17 cellular contexts compared by ENCODE assay signal in the genomic region with DNA sequence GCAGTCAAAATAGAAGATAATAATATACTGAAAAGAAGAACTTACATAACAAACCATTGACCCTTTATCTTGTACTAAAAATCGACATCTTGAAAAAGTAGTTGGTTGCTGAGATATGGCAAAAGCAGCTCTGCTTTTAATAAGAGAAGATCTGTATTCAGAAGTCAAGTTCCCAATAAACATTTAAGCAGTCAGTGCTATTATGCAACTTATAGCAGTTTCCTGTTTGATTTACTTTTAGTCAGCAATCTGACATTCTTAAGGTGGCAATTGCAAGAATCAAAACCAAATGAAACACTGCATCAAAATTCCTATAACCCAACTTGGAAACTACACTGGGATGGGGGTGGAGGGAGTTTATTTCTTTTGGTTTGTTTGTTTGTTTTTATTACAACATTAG.
DNase-seq lines count a peak whose midpoint lies in the region; ATAC-seq and TF ChIP-seq lines count a peak whose summit lies in the region.
"Had no signal": no experiment of that assay in that cellular context is flagged by ENCODE, and none has a peak within 500 bp of the region (broad histone marks: within the 10 kb centered on the region; RNA-seq: fewer than 3 reads in every experiment).

No MANE protein-coding gene starts in this region.

- no peaks in the 10 kb centered on the region for H3K27me3 ChIP-seq in CD4-positive, alpha-beta T cell (ENCODE audit: control insufficient read depth, insufficient read depth, low read length)
- H3K27me3 ChIP-seq: BLaER1 treated with 17β-estradiol and CSF1 and Interleukin-3, amounts not matched to agents 10 nM and 100 nM; neutrophil; right lobe of liver; testis had no signal

- ATAC-seq in CD4-positive, alpha-beta T cell (ENCODE audit: poor library complexity) = no peak
- no peak for ATAC-seq in activated naive CD8-positive, alpha-beta T cell treated with anti-CD3 and anti-CD28 coated beads, Interleukin-2, amount 50 U/mL, for 24 hours
- no peak for ATAC-seq in GM21619 (IDR thresholded peaks at IDR 0.05; ENCODE audit: unreplicated experiment)
- ATAC-seq: WTC11 had no signal

- peak overlapping the region; percentile 78 for H3K27ac Mint-ChIP-seq in CD4-positive, alpha-beta T cell
- H3K27ac Mint-ChIP-seq in activated naive CD8-positive, alpha-beta T cell treated with anti-CD3 and anti-CD28 coated beads, Interleukin-2, amount 50 U/mL, for 24 hours = peak overlapping the region; percentile 100
- H3K27ac Mint-ChIP-seq: WTC11 had no signal

- peaks cover 67% of the 10 kb centered on the region for H3K4me1 Mint-ChIP-seq in CD4-positive, alpha-beta T cell (ENCODE audit: low read depth)
- H3K4me1 Mint-ChIP-seq in activated naive CD8-positive, alpha-beta T cell treated with anti-CD3 and anti-CD28 coated beads, Interleukin-2, amount 50 U/mL, for 24 hours = peaks cover 80% of the 10 kb centered on the region
- H3K4me1 Mint-ChIP-seq: WTC11 had no signal

- no peaks in the 10 kb centered on the region for H3K27me3 Mint-ChIP-seq in CD4-positive, alpha-beta T cell
- H3K27me3 Mint-ChIP-seq in activated naive CD8-positive, alpha-beta T cell treated with anti-CD3 and anti-CD28 coated beads, Interleukin-2, amount 50 U/mL, for 24 hours = no peaks in the 10 kb centered on the region

- no peaks in the 10 kb centered on the region for H3K9me3 ChIP-seq in CD4-positive, alpha-beta T cell (ENCODE audit: control insufficient read depth, low read length)
- H3K9me3 ChIP-seq: BLaER1 treated with 17β-estradiol and CSF1 and Interleukin-3, amounts not matched to agents 10 nM and 100 nM; neutrophil; right lobe of liver; testis had no signal

- peaks cover 45% of the 10 kb centered on the region for H3K36me3 Mint-ChIP-seq in CD4-positive, alpha-beta T cell (ENCODE audit: low read depth)
- peaks cover 26% of the 10 kb centered on the region for H3K36me3 Mint-ChIP-seq in activated naive CD8-positive, alpha-beta T cell treated with anti-CD3 and anti-CD28 coated beads, Interleukin-2, amount 50 U/mL, for 24 hours (ENCODE audit: low read depth)

- H3K4me3 Mint-ChIP-seq in CD4-positive, alpha-beta T cell = peak overlapping the region; percentile 79
- H3K4me3 Mint-ChIP-seq in activated naive CD8-positive, alpha-beta T cell treated with anti-CD3 and anti-CD28 coated beads, Interleukin-2, amount 50 U/mL, for 24 hours = no peak overlapping the region
- H3K4me3 Mint-ChIP-seq: WTC11 had no signal

- intact Hi-C loops in CD4-positive, alpha-beta T cell (cut with DNase I, micrococcal nuclease) = loop anchor here in 1 of 2 experiments (5.0 kb wide), 1 partner anchor 41 kb away; no protein-coding TSS in a partner anchor

- no peak for DNase-seq in CD4-positive, alpha-beta T cell
- peak; percentile 51 for DNase-seq in HCEC 1CT
- no peak for DNase-seq in activated naive CD8-positive, alpha-beta T cell treated with anti-CD3 and anti-CD28 coated beads, Interleukin-2, amount 50 U/mL, for 24 hours
- peak; percentile 56 for DNase-seq in iris pigment epithelial cell (ENCODE audit: low read depth)
- no peak for DNase-seq in SIG-M5 (lab: John Stamatoyannopoulos, UW)
- no peak for DNase-seq in activated naive CD4-positive, alpha-beta T cell treated with Interleukin-2 at 50 U/mL for 16 hours
- DNase-seq: amniotic stem cell, head of caudate nucleus, kidney, NCI-H2081, right lobe of liver, SW 1271, testis had no signal

- CTCF ChIA-PET in CD4-positive, alpha-beta T cell (lab: Charles Lee) = interaction anchor here (1.4 to 1.7 kb wide), 2 partner anchors 10 to 42 kb away, joined by 3 to 5 read pairs; no protein-coding TSS in a partner anchor

- TF ChIP-seq CTCF in CD4-positive, alpha-beta T cell (IDR thresholded peaks at IDR 0.05) = no peak

- H3K27ac ChIP-seq in CD4-positive, alpha-beta T cell (ENCODE audit: low read depth, low read length) = no peak overlapping the region
- H3K27ac ChIP-seq: neutrophil, right lobe of liver, testis had no signal

- no peaks in the 10 kb centered on the region for H3K9me3 Mint-ChIP-seq in CD4-positive, alpha-beta T cell
- peaks cover 3% of the 10 kb centered on the region for H3K9me3 Mint-ChIP-seq in activated naive CD8-positive, alpha-beta T cell treated with anti-CD3 and anti-CD28 coated beads, Interleukin-2, amount 50 U/mL, for 24 hours
- H3K9me3 Mint-ChIP-seq: WTC11 had no signal

- POLR2A ChIA-PET in CD4-positive, alpha-beta T cell (lab: Charles Lee) = interaction anchor here (1.0 to 11.8 kb wide), 3 partner anchors 10 to 1551 kb away, joined by 3 to 131 read pairs (median 3); no protein-coding TSS in a partner anchor

Comparison
In these comparisons a context has a peak if more than half of its experiments do, and no peak if none do; other contexts are left out.
1. DNase-seq: peak in HCEC 1CT (single experiment) and iris pigment epithelial cell (single experiment); none in CD4-positive, alpha-beta T cell (0 of 10), activated naive CD8-positive, alpha-beta T cell treated with anti-CD3 and anti-CD28 coated beads, Interleukin-2, amount 50 U/mL, for 24 hours (single experiment), SIG-M5 (single experiment) and activated naive CD4-positive, alpha-beta T cell treated with Interleukin-2 at 50 U/mL for 16 hours (single experiment).